In the genomic region with DNA sequence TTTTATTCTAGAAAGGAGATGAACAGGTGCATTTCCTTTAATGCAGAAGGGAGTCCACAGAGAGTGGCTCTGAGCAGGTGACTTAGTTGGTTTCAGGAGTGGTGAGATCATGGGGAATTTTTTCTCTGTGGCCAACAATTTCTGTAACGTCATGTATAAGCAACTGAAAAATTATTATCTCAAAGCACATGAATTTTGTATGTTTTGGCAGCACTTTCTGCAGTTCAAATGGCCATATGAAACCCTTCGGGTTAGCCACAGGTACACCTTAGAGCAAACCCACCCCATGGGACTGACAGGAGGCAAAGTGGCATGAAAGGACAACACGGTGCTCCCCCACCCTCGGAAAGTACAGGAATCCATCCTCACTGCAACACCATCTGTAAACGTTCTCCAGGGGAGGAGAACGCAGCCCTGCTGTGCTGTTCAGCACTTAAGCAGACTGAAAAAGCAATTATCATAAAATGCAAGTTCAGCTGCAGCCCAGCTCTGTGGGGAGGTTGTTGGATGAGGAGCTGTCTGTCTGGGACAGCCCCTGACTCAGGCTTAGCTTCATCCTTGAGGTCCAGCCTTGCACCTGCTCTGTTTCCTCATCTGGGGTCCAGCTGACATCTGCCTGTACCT, we compare ENCODE assay signal across 10 cellular contexts. TPM values are rescaled to one million over a fixed set of nuclear protein-coding genes. Genes with fewer than 3 reads are reported as not detected.
DNase-seq lines count a peak whose midpoint lies in the region; ATAC-seq and TF ChIP-seq lines count a peak whose summit lies in the region.
"Had no signal": no experiment of that assay in that cellular context is flagged by ENCODE, and none has a peak within 500 bp of the region (broad histone marks: within the 10 kb centered on the region; RNA-seq: fewer than 3 reads in every experiment).

No MANE protein-coding gene starts in this region.

- peak; percentile 82 for ATAC-seq in GM19023 (IDR thresholded peaks at IDR 0.05; ENCODE audit: unreplicated experiment)
- ATAC-seq in GM21576 (IDR thresholded peaks at IDR 0.05; ENCODE audit: unreplicated experiment) = peak; percentile 73
- peak; percentile 76 for ATAC-seq in HG03342 (IDR thresholded peaks at IDR 0.05; ENCODE audit: unreplicated experiment)

- no peak overlapping the region for H3K4me3 Mint-ChIP-seq in glutamatergic neuron (ENCODE audit: unreplicated experiment)
- H3K4me3 Mint-ChIP-seq in activated naive CD4-positive, alpha-beta T cell treated with anti-CD3 and anti-CD28 coated beads, Interleukin-2, amount 10 ng/mL, durations not matched to agents 7 days and 5 days = no peak overlapping the region

- H3K36me3 Mint-ChIP-seq in glutamatergic neuron (ENCODE audit: unreplicated experiment) = no peaks in the 10 kb centered on the region
- no peaks in the 10 kb centered on the region for H3K36me3 Mint-ChIP-seq in activated naive CD4-positive, alpha-beta T cell treated with anti-CD3 and anti-CD28 coated beads, Interleukin-2, amount 10 ng/mL, durations not matched to agents 7 days and 5 days

- peaks cover 14% of the 10 kb centered on the region for H3K4me1 Mint-ChIP-seq in glutamatergic neuron (ENCODE audit: low read depth, unreplicated experiment)
- no peaks in the 10 kb centered on the region for H3K4me1 Mint-ChIP-seq in activated naive CD4-positive, alpha-beta T cell treated with anti-CD3 and anti-CD28 coated beads, Interleukin-2, amount 10 ng/mL, durations not matched to agents 7 days and 5 days

- H3K27ac Mint-ChIP-seq in glutamatergic neuron (ENCODE audit: unreplicated experiment) = no peak overlapping the region
- H3K27ac Mint-ChIP-seq in activated naive CD4-positive, alpha-beta T cell treated with anti-CD3 and anti-CD28 coated beads, Interleukin-2, amount 10 ng/mL, durations not matched to agents 7 days and 5 days = no peak overlapping the region

- H3K9me3 Mint-ChIP-seq in glutamatergic neuron (ENCODE audit: unreplicated experiment) = peaks cover 3% of the 10 kb centered on the region
- H3K9me3 Mint-ChIP-seq in activated naive CD4-positive, alpha-beta T cell treated with anti-CD3 and anti-CD28 coated beads, Interleukin-2, amount 10 ng/mL, durations not matched to agents 7 days and 5 days = no peaks in the 10 kb centered on the region

- DNase-seq in glutamatergic neuron (peak; percentile 37), SKM-1 treated with dmso at 0.1 percent for 144 hours (lab: John Stamatoyannopoulos, UW; ENCODE audit: unreplicated experiment) (no peak), NCI-H1930 (lab: John Stamatoyannopoulos, UW) (no peak)
- DNase-seq in activated naive CD4-positive, alpha-beta T cell treated with anti-CD3 and anti-CD28 coated beads, Interleukin-2, amount 10 ng/mL, durations not matched to agents 7 days and 5 days = no peak
- DNase-seq: NCI-H1436 treated with DMSO at 0.1 percent for 48 hours, posterior cingulate gyrus, T-helper 1 cell had no signal

- TF ChIP-seq CTCF in glutamatergic neuron (IDR thresholded peaks at IDR 0.05; ENCODE audit: partially characterized antibody, unreplicated experiment) = no peak

- CTCF ChIA-PET in activated naive CD4-positive, alpha-beta T cell treated with anti-CD3 and anti-CD28 coated beads, Interleukin-2, amount 10 ng/mL, durations not matched to agents 7 days and 5 days (lab: Charles Lee) = interaction anchor here (1.0 kb wide), 1 partner anchor 28 kb away, joined by 3 read pairs; no protein-coding TSS in a partner anchor

- no peaks in the 10 kb centered on the region for H3K27me3 Mint-ChIP-seq in glutamatergic neuron (ENCODE audit: unreplicated experiment)
- H3K27me3 Mint-ChIP-seq in activated naive CD4-positive, alpha-beta T cell treated with anti-CD3 and anti-CD28 coated beads, Interleukin-2, amount 10 ng/mL, durations not matched to agents 7 days and 5 days = peaks cover 3% of the 10 kb centered on the region

RNA-seq across cellular contexts. Expression of gene CLDN14, which starts 55.8 kb away (rescaled TPM):
- total RNA-seq in glutamatergic neuron (ENCODE audit: unreplicated experiment) = not detected
